Comparison of ENCODE assay signal across 8 cellular contexts in the genomic region with DNA sequence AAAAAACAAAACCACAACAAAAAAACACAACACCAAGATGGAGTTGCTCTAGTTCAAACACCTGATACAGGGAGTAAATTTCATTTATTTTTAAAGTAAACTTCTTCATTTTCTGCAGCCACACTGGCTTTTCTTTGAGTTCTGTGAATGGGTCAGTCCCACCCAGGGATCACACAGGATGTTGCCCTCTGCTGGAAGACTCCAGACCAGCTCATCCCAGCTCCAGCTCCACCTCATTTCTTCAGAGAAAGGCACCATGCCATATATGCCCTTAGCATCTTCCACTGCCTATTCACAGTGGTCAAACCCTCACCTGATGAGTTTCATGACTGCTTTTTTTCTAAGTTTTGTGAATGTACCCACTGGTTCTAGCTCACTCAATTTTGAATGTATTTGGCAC. TPM values are rescaled to one million over a fixed set of nuclear protein-coding genes. Genes with fewer than 3 reads are reported as not detected.
A peak's percentile ranks its signal among the peaks of the same experiment; 100 is the strongest.
DNase-seq lines count a peak whose midpoint lies in the region; ATAC-seq, FAIRE-seq and TF ChIP-seq lines count a peak whose summit lies in the region.

No MANE protein-coding gene starts in this region.

- H3K27me3 ChIP-seq in bronchial epithelial cell (ENCODE audit: control insufficient read depth, insufficient read depth, low read length) (no peaks in the 10 kb centered on the region), uterus (no peaks in the 10 kb centered on the region)

- H3K4me3 ChIP-seq in bronchial epithelial cell (ENCODE audit: low read depth, low read length) (no peak overlapping the region), uterus (no peak overlapping the region)

- TF ChIP-seq POLR2A in uterus (IDR thresholded peaks at IDR 0.05): no peak

- intact Hi-C loops in uterus (cut with DNase I; ENCODE audit: low total_unique reads): no loop called here

- peaks cover 2% of the 10 kb centered on the region for H3K36me3 ChIP-seq in bronchial epithelial cell (ENCODE audit: control insufficient read depth, insufficient read depth, low read length)
- no peaks in the 10 kb centered on the region for H3K36me3 ChIP-seq in uterus

- no peaks in the 10 kb centered on the region for H3K9me3 ChIP-seq in uterus

- TF ChIP-seq CTCF in AG09319 (IDR thresholded peaks at IDR 0.05; ENCODE audit: low read depth, low read length) (peak; percentile 49), bronchial epithelial cell (IDR thresholded peaks at IDR 0.05; ENCODE audit: insufficient read depth, low read length, severe bottlenecking) (peak; percentile 31), uterus (IDR thresholded peaks at IDR 0.05) (peak in 2 of 4 experiments; percentile 10 to 13)

- no peak overlapping the region for H3K27ac ChIP-seq in uterus

- H3K4me1 ChIP-seq in uterus: no peaks in the 10 kb centered on the region

- DNase-seq in AG09319 (ENCODE audit: extremely low read depth, low read depth) (no peak), LHCN-M2 (ENCODE audit: low read depth) (peak; percentile 56), bronchial epithelial cell (ENCODE audit: low read depth) (peak; percentile 28), myocyte (ENCODE audit: low read depth) (peak; percentile 35), uterus (no peak)

- no peak for FAIRE-seq in bronchial epithelial cell (lab: Jason Lieb, UNC)

- ATAC-seq in GM18498 (IDR thresholded peaks at IDR 0.05; ENCODE audit: unreplicated experiment) (peak; percentile 48), HG03108 (IDR thresholded peaks at IDR 0.05; ENCODE audit: unreplicated experiment) (no peak), GM19328 (IDR thresholded peaks at IDR 0.05; ENCODE audit: unreplicated experiment) (no peak)

RNA-seq across cellular contexts. Expression of gene GLIPR1, which starts 8.0 kb away (rescaled TPM):
- 56.1 and 60.3 TPM in 2 replicates for total RNA-seq in LHCN-M2 (2014; rRNA removed)
- 73.7 TPM for polyA plus RNA-seq in LHCN-M2 (2012)
- total RNA-seq in bronchial epithelial cell: 5.8 and 15.0 TPM in 2 replicates
- 15.9 and 20.7 TPM in 2 replicates for total RNA-seq in myocyte
- 35.3 TPM for polyA plus RNA-seq in myocyte (2012)
- 10 to 100 TPM; 43.8 to 74.3 (median 49.6) TPM for total RNA-seq in uterus

RNA-seq across cellular contexts. Expression of gene KRR1, which starts 22.9 kb away (rescaled TPM):
- total RNA-seq in LHCN-M2 (2014; rRNA removed) (46.6 and 52.7 TPM in 2 replicates), bronchial epithelial cell (23.2 and 30.8 TPM in 2 replicates), myocyte (35.6 and 44.3 TPM in 2 replicates), uterus (10 to 100 TPM; 18.8 to 86.6 (median 73.9) TPM)
- polyA plus RNA-seq in LHCN-M2 (2012): 19.1 TPM
- polyA plus RNA-seq in myocyte (2012): 16.8 TPM

Comparison
In these comparisons a context has a peak if more than half of its experiments do, and no peak if none do; other contexts are left out.
1. DNase-seq: peak in LHCN-M2 (single experiment), bronchial epithelial cell (single experiment) and myocyte (single experiment); none in AG09319 (single experiment) and uterus (0 of 2).